Comparison of ENCODE assay signal across 14 cellular contexts in the genomic region with DNA sequence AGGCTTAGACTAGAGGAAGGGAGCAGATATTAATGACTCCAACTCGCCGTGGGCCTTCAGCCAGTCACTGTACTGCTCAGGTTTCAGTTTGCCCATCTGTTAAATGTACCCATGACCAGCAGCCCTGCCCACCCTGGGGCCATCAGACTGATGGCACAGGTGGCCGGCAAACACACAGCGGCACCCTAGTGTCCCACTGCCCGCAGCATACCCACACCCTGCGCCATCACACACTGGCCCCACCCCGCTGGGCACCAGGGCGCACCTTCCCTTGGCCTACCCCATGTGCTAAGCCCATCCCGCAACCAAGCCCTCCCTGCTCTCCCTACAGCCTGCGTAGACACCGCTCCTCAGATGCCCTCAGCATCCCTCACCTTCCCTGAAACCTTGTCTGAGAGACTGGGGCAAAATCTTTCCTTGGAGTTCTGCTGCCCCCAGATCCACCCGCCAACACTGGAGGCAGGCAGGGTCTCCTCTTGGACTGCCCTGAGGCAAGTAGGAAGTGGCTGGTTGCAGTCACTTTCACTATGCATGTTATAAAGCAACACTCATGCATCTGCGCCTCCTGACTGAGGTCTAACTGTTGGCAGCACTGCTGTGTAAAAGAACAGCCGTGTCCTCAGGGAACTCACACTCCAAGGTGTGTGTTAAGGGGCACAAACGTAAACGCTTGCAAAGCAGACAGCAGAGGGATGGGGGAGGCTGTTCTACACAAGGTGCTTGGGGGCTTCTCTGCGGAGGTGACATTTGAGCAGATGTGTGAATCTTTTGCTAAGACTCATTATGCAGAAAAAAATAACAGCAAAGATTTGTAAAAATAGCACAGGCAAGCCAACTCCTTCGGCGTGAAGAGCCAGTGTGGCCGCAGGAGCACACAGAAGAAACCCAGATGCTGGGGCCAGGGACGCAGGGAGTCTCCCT. TPM values are rescaled to one million over a fixed set of nuclear protein-coding genes. Genes with fewer than 3 reads are reported as not detected.
DNase-seq lines count a peak whose midpoint lies in the region; ATAC-seq and TF ChIP-seq lines count a peak whose summit lies in the region.
"Had no signal": no experiment of that assay in that cellular context is flagged by ENCODE, and none has a peak within 500 bp of the region (broad histone marks: within the 10 kb centered on the region; RNA-seq: fewer than 3 reads in every experiment).

No MANE protein-coding gene starts in this region.

- H3K27me3 ChIP-seq in breast epithelium (no peaks in the 10 kb centered on the region), upper lobe of left lung (no peaks in the 10 kb centered on the region)

- no peak overlapping the region for H3K4me3 ChIP-seq in breast epithelium
- no peak overlapping the region for H3K4me3 ChIP-seq in mesodermal cell (ENCODE audit: extremely low read depth, insufficient read depth, low read length, poor library complexity, severe bottlenecking)
- H3K4me3 ChIP-seq in upper lobe of left lung, result no peak overlapping the region
- H3K4me3 ChIP-seq: heart left ventricle had no signal

- TF ChIP-seq CTCF in breast epithelium (IDR thresholded peaks at IDR 0.05) (no peak), MCF 10A (IDR thresholded peaks at IDR 0.05; ENCODE audit: unreplicated experiment) (no peak), brain (conservative IDR thresholded peaks at IDR 0.05) (no peak), upper lobe of left lung (IDR thresholded peaks at IDR 0.05) (no peak)

- POLR2A ChIA-PET in MCF 10A (lab: Yijun Ruan, JAX), result interaction anchor here (0.6 kb wide), 1 partner anchor 47 kb away, joined by 3 read pairs; no protein-coding TSS in a partner anchor

- no peak overlapping the region for H3K4me3 Mint-ChIP-seq in MCF 10A (ENCODE audit: unreplicated experiment)
- peak overlapping the region; percentile 21 to 57 (median 33) for H3K4me3 Mint-ChIP-seq in brain

- 87 to 96% methylated on average over 16 to 18 of the region's 21 CpGs for WGBS in mesodermal cell (ENCODE audit: insufficient coverage in 2 of 2), 2 experiments
- 67 to 78% methylated on average over 19 to 21 of the region's 21 CpGs for WGBS in upper lobe of left lung, 2 donors

- intact Hi-C loops in breast epithelium (cut with DNase I; ENCODE audit: low total_unique reads), result loop anchor here (10.0 kb wide), 1 partner anchor 127 kb away; no protein-coding TSS in a partner anchor
- intact Hi-C loops in MCF 10A (cut with micrococcal nuclease), result no loop called here

- H3K27me3 Mint-ChIP-seq in MCF 10A (ENCODE audit: insufficient read depth, unreplicated experiment), result no peaks in the 10 kb centered on the region
- no peaks in the 10 kb centered on the region for H3K27me3 Mint-ChIP-seq in brain

- DNase-seq in breast epithelium (ENCODE audit: low spot score in 2 of 2) (no peak), MCF 10A (ENCODE audit: unreplicated experiment) (no peak), upper lobe of left lung (no peak), NCI-H2196 treated with DMSO at 0.1 percent for 48 hours (lab: John Stamatoyannopoulos, UW; ENCODE audit: unreplicated experiment) (no peak), GF-D8 (lab: John Stamatoyannopoulos, UW) (no peak)
- DNase-seq: ACHN; activated effector memory CD4-positive, alpha-beta T cell treated with anti-CD3 and anti-CD28 coated beads, Interleukin-2, amount 50 U/mL, for 16 hours; heart left ventricle; SHP77 had no signal

- no peak for ATAC-seq in upper lobe of left lung (ENCODE audit: low FRiP score in 2 of 2)
- no peak for ATAC-seq in HG03097 (IDR thresholded peaks at IDR 0.05; ENCODE audit: low FRiP score, unreplicated experiment)
- ATAC-seq: heart left ventricle, left lobe of liver had no signal

- H3K4me1 ChIP-seq in breast epithelium (peaks cover 33 to 46% of the 10 kb centered on the region in 2 donors), mesodermal cell (ENCODE audit: control insufficient read depth, insufficient read depth, low read length, poor library complexity, severe bottlenecking) (peaks cover 76% of the 10 kb centered on the region), upper lobe of left lung (peaks cover 80 to 82% (median 81%) of the 10 kb centered on the region in 4 donors)

- no peak overlapping the region for H3K27ac Mint-ChIP-seq in MCF 10A (ENCODE audit: low read depth, unreplicated experiment)
- peak overlapping the region; percentile 58 to 94 (median 93) for H3K27ac Mint-ChIP-seq in brain

- TF ChIP-seq POLR2A in breast epithelium (IDR thresholded peaks at IDR 0.05) (no peak), upper lobe of left lung (IDR thresholded peaks at IDR 0.05) (no peak)

- H3K9me3 ChIP-seq in breast epithelium (no peaks in the 10 kb centered on the region), mesodermal cell (ENCODE audit: control insufficient read depth, low read length) (no peaks in the 10 kb centered on the region), upper lobe of left lung (no peaks in the 10 kb centered on the region)
- H3K9me3 ChIP-seq: heart left ventricle had no signal

- CTCF ChIA-PET in MCF 10A (lab: Yijun Ruan, JAX), result interaction anchor here (1.1 kb wide), 1 partner anchor 143 kb away, joined by 3 read pairs; no protein-coding TSS in a partner anchor

- no peak for TF ChIP-seq EP300 in upper lobe of left lung (IDR thresholded peaks at IDR 0.05)

- H3K36me3 Mint-ChIP-seq in MCF 10A (ENCODE audit: insufficient read depth, unreplicated experiment), result peaks cover 18% of the 10 kb centered on the region
- H3K36me3 Mint-ChIP-seq in brain, result no peaks in the 10 kb centered on the region

- H3K4me1 Mint-ChIP-seq in MCF 10A (ENCODE audit: insufficient read depth, unreplicated experiment), result peaks cover 27% of the 10 kb centered on the region
- peaks cover 87% of the 10 kb centered on the region for H3K4me1 Mint-ChIP-seq in brain

- H3K27ac ChIP-seq in breast epithelium (peak overlapping the region; percentile 32 to 71), mesodermal cell (ENCODE audit: low read depth, low read length, severe bottlenecking) (peak overlapping the region; percentile 79), upper lobe of left lung (peak overlapping the region; percentile 53 to 94 (median 80))

- no TSS peak for BruUV-seq in MCF 10A (replicated peaks; lab: Mats Ljungman, UMichigan)

- H3K9me3 Mint-ChIP-seq in MCF 10A (ENCODE audit: unreplicated experiment), result no peaks in the 10 kb centered on the region
- H3K9me3 Mint-ChIP-seq in brain, result no peaks in the 10 kb centered on the region

- H3K36me3 ChIP-seq in breast epithelium, result no peaks in the 10 kb centered on the region
- H3K36me3 ChIP-seq in mesodermal cell (ENCODE audit: control insufficient read depth, insufficient read depth, low read length), result peaks cover 33% of the 10 kb centered on the region
- H3K36me3 ChIP-seq in upper lobe of left lung, result peaks cover 0 to 5% (median 0%) of the 10 kb centered on the region in 4 donors

RNA-seq across cellular contexts. Expression of a gene that starts 6.7 kb away (rescaled TPM):
- total RNA-seq in breast epithelium (10 to 100 TPM; 13.6 to 38.7 (median 32.9) TPM), MCF 10A (2022) (58.6 and 68.1 TPM in 2 replicates), upper lobe of left lung (10 to 100 TPM; 32.9 to 87.2 (median 61.7) TPM)
- polyA plus RNA-seq in brain (ENCODE audit: insufficient read depth, low read depth, low replicate concordance), result 76.8 TPM
- polyA plus RNA-seq in mesodermal cell (2013, experiment 1 of 2), result 122 TPM
- polyA plus RNA-seq in mesodermal cell (2013, experiment 2 of 2), result 83.0 TPM

RNA-seq across cellular contexts. Expression of a gene that starts 39.4 kb away (rescaled TPM):
- not detected for total RNA-seq in breast epithelium
- not detected in 2 replicates for total RNA-seq in MCF 10A (2022)
- polyA plus RNA-seq in brain (ENCODE audit: insufficient read depth, low read depth, low replicate concordance), result not detected
- not detected for polyA plus RNA-seq in mesodermal cell (2013, experiment 1 of 2)
- polyA plus RNA-seq in mesodermal cell (2013, experiment 2 of 2), result not detected
- total RNA-seq in upper lobe of left lung, result 10 to 100 TPM in 1 of 6 donors, 1 to 10 TPM in 1, not detected in 4; 5.1 to 11.3 TPM
- total RNA-seq: bronchial epithelial cell had no signal

RNA-seq across cellular contexts. Expression of a gene that starts 51.2 kb away (rescaled TPM):
- total RNA-seq in breast epithelium, result not detected
- total RNA-seq in MCF 10A (2022), result not detected in 2 replicates
- not detected for polyA plus RNA-seq in brain (ENCODE audit: insufficient read depth, low read depth, low replicate concordance)
- polyA plus RNA-seq in mesodermal cell (2013, experiment 1 of 2), result not detected
- polyA plus RNA-seq in mesodermal cell (2013, experiment 2 of 2), result not detected
- 10 to 100 TPM in 1 of 6 donors, 1 to 10 TPM in 1, not detected in 4; 9.8 to 15.9 TPM for total RNA-seq in upper lobe of left lung
- total RNA-seq: bronchial epithelial cell had no signal
